24 cellular contexts compared by ENCODE assay signal in genomic region chr14:54083549-54084239, GRCh38.
DNase-seq lines count a peak whose midpoint lies in the region; ATAC-seq, FAIRE-seq and TF ChIP-seq lines count a peak whose summit lies in the region.
"Had no signal": no experiment of that assay in that cellular context is flagged by ENCODE, and none has a peak within 500 bp of the region (broad histone marks: within the 10 kb centered on the region; RNA-seq: fewer than 3 reads in every experiment).

No MANE protein-coding gene starts in this region.

- POLR2A ChIA-PET in HCT116 (lab: Charles Lee) (no interaction called here), HepG2 (lab: Yijun Ruan, JAX) (no interaction called here), SK-N-SH (lab: Yijun Ruan, JAX) (no interaction called here)
- POLR2A ChIA-PET in activated CD8-positive, alpha-beta T cell treated with anti-CD3 and anti-CD28 coated beads, Interleukin-2, amount 10 ng/mL, durations not matched to agents 7 days and 5 days (lab: Charles Lee) = no interaction called here
- POLR2A ChIA-PET in activated CD8-positive, alpha-beta T cell treated with anti-CD3 and anti-CD28 coated beads for 36 hours (lab: Charles Lee) = no interaction called here

- intact Hi-C loops in HCT116 (cut with micrococcal nuclease) (no loop called here), HepG2 (cut with micrococcal nuclease; ENCODE audit: unreplicated experiment) (no loop called here)
- intact Hi-C loops in activated CD8-positive, alpha-beta T cell treated with anti-CD3 and anti-CD28 coated beads for 36 hours (cut with micrococcal nuclease) = no loop called here

- BruUV-seq in HCT116 (replicated peaks; lab: Mats Ljungman, UMichigan) = no TSS peak
- no TSS peak for BruUV-seq in HepG2 (replicated peaks; lab: Mats Ljungman, UMichigan)

- H3K4me1 ChIP-seq in HCT116 (ENCODE audit: control insufficient read depth in 1 of 2, insufficient read depth in 2 of 2, low read length in 2 of 2) (no peaks in the 10 kb centered on the region), HepG2 (ENCODE audit: insufficient read depth, low read length) (peaks cover 55% of the 10 kb centered on the region), SK-N-SH (ENCODE audit: control insufficient read depth in 1 of 2, insufficient read depth in 2 of 2, low read depth in 1 of 2, low read length in 1 of 2) (no peaks in the 10 kb centered on the region)

- H3K4me3 ChIP-seq in HCT116 (replicated peaks in 1 of 2; ENCODE audit: low read depth in 1 of 2, low read length in 2 of 2) = no peak overlapping the region
- no peak overlapping the region for H3K4me3 ChIP-seq in HepG2 (replicated peaks in 1 of 3; ENCODE audit: insufficient read depth in 1 of 3, low read depth in 2 of 3, low read length in 3 of 3)
- no peak overlapping the region for H3K4me3 ChIP-seq in SK-N-SH (ENCODE audit: low read depth in 2 of 2, low read length in 1 of 2)

- H3K9me2 ChIP-seq in HCT116 (ENCODE audit: insufficient read depth) (no peaks in the 10 kb centered on the region), SK-N-SH (no peaks in the 10 kb centered on the region)

- H3K9ac ChIP-seq in HCT116 (ENCODE audit: low read length) = no peak overlapping the region
- H3K9ac ChIP-seq in HepG2 (ENCODE audit: insufficient read depth, low read depth, low read length) = no peak overlapping the region
- H3K9ac ChIP-seq in SK-N-SH = no peak overlapping the region

- H3F3A ChIP-seq in SK-N-SH (replicated peaks; ENCODE audit: insufficient read depth) = no peaks in the 10 kb centered on the region

- H3K4me3 Mint-ChIP-seq in chondrocyte (ENCODE audit: unreplicated experiment) = no peak overlapping the region
- no peak overlapping the region for H3K4me3 Mint-ChIP-seq in activated CD8-positive, alpha-beta T cell treated with anti-CD3 and anti-CD28 coated beads, Interleukin-2, amount 10 ng/mL, durations not matched to agents 7 days and 5 days
- no peak overlapping the region for H3K4me3 Mint-ChIP-seq in activated CD8-positive, alpha-beta T cell treated with anti-CD3 and anti-CD28 coated beads for 36 hours
- H3K4me3 Mint-ChIP-seq: CD8-positive, alpha-beta memory T cell; T-cell had no signal

- no peak overlapping the region for H3K27ac Mint-ChIP-seq in chondrocyte (ENCODE audit: unreplicated experiment)
- H3K27ac Mint-ChIP-seq in activated CD8-positive, alpha-beta T cell treated with anti-CD3 and anti-CD28 coated beads, Interleukin-2, amount 10 ng/mL, durations not matched to agents 7 days and 5 days = no peak overlapping the region
- H3K27ac Mint-ChIP-seq in activated CD8-positive, alpha-beta T cell treated with anti-CD3 and anti-CD28 coated beads for 36 hours = no peak overlapping the region
- H3K27ac Mint-ChIP-seq: CD8-positive, alpha-beta memory T cell; T-cell had no signal

- H3K4me1 Mint-ChIP-seq in chondrocyte (ENCODE audit: low read depth) = peaks cover 8% of the 10 kb centered on the region
- no peaks in the 10 kb centered on the region for H3K4me1 Mint-ChIP-seq in activated CD8-positive, alpha-beta T cell treated with anti-CD3 and anti-CD28 coated beads, Interleukin-2, amount 10 ng/mL, durations not matched to agents 7 days and 5 days (ENCODE audit: low read depth)
- H3K4me1 Mint-ChIP-seq in activated CD8-positive, alpha-beta T cell treated with anti-CD3 and anti-CD28 coated beads for 36 hours (ENCODE audit: low read depth) = no peaks in the 10 kb centered on the region
- H3K4me1 Mint-ChIP-seq: CD8-positive, alpha-beta memory T cell; T-cell had no signal

- TF ChIP-seq RAD21 in HCT116 (IDR thresholded peaks at IDR 0.05; ENCODE audit: low read depth) (peak; percentile 37; the same call in 1 of the 2 replicates), HepG2 (CRISPR knock-in tag; IDR thresholded peaks at IDR 0.05) (no peak), SK-N-SH (IDR thresholded peaks at IDR 0.05; ENCODE audit: low read length) (no peak)

- DNase-seq in HCT116 (ENCODE audit: low read depth, low spot score) = no peak
- DNase-seq in M059J (ENCODE audit: low read depth) = peak; percentile 24
- DNase-seq in chondrocyte (ENCODE audit: low spot score) = no peak
- peak; percentile 32 for DNase-seq in HepG2 (ENCODE audit: low spot score)
- no peak for DNase-seq in SK-N-SH
- DNase-seq in activated CD8-positive, alpha-beta T cell treated with anti-CD3 and anti-CD28 coated beads, Interleukin-2, amount 10 ng/mL, durations not matched to agents 7 days and 5 days = no peak
- no peak for DNase-seq in activated CD8-positive, alpha-beta T cell treated with anti-CD3 and anti-CD28 coated beads for 36 hours
- DNase-seq: C1 segment of cervical spinal cord; Calu3; CD8-positive, alpha-beta memory T cell; DMS79; H7; KBM-7; NCI-H1105 treated with DMSO at 0.1 percent for 48 hours; NCI-H2029 treated with DMSO at 0.1 percent for 48 hours; NCI-H2171; NCI-H345; NCI-H524 treated with DMSO at 0.1 percent for 48 hours; OCI-M1; SHP77; T-cell had no signal

- H3K27ac ChIP-seq in HCT116 (ENCODE audit: low read depth, low read length) (no peak overlapping the region), HepG2 (ENCODE audit: extremely low read length, insufficient read depth, low read length) (no peak overlapping the region), SK-N-SH (ENCODE audit: low read depth in 2 of 2, low read length in 1 of 2) (no peak overlapping the region)

- ATAC-seq in HCT116 (no peak), HepG2 (no peak), GM19397 (IDR thresholded peaks at IDR 0.05; ENCODE audit: unreplicated experiment) (no peak)
- ATAC-seq in activated CD8-positive, alpha-beta T cell treated with anti-CD3 and anti-CD28 coated beads, Interleukin-2, amount 10 ng/mL, durations not matched to agents 7 days and 5 days = no peak
- no peak for ATAC-seq in activated CD8-positive, alpha-beta T cell treated with anti-CD3 and anti-CD28 coated beads for 36 hours
- ATAC-seq: SK-N-SH treated with all-trans-retinoic acid at 6 μM for 48 hours, T-cell had no signal

- no peak overlapping the region for H2AFZ ChIP-seq in HCT116 (ENCODE audit: low read depth, low read length, poor library complexity, severe bottlenecking)
- H2AFZ ChIP-seq in HepG2 (ENCODE audit: low read length) = no peak overlapping the region
- H2AFZ ChIP-seq in SK-N-SH (ENCODE audit: low read depth) = no peak overlapping the region

- H3K9me3 ChIP-seq in HCT116 (ENCODE audit: control insufficient read depth in 1 of 2, insufficient read depth in 1 of 2, low read depth in 1 of 2, low read length in 2 of 2) (no peaks in the 10 kb centered on the region), HepG2 (ENCODE audit: low read length) (peaks cover 8% of the 10 kb centered on the region; the same call in 1 of the 2 replicates), SK-N-SH (no peaks in the 10 kb centered on the region)

- TF ChIP-seq CTCF in HCT116 (IDR thresholded peaks at IDR 0.05 in 2 of 3, conservative IDR thresholded peaks at IDR 0.05 in 1 of 3; ENCODE audit: borderline replicate concordance in 1 of 3, insufficient read depth in 1 of 3, low read depth in 2 of 3, low read length in 2 of 3) = no peak
- peak; percentile 21 for TF ChIP-seq CTCF in chondrocyte (IDR thresholded peaks at IDR 0.05)
- no peak for TF ChIP-seq CTCF in HepG2 (CRISPR knock-in tag; IDR thresholded peaks at IDR 0.05)
- TF ChIP-seq CTCF in SK-N-SH (IDR thresholded peaks at IDR 0.05) = no peak
- no peak for TF ChIP-seq CTCF in activated CD8-positive, alpha-beta T cell treated with anti-CD3 and anti-CD28 coated beads for 36 hours (IDR thresholded peaks at IDR 0.05)

- RAD21 ChIA-PET in HCT116 (lab: Charles Lee; ENCODE audit: low non-redundant PET in 1 of 2, low total read pairs in 2 of 2, uncharacterized antibody in 2 of 2, unreplicated experiment in 2 of 2) = no interaction called here

- H3K27me3 Mint-ChIP-seq in chondrocyte (ENCODE audit: low read depth) = no peaks in the 10 kb centered on the region
- no peaks in the 10 kb centered on the region for H3K27me3 Mint-ChIP-seq in activated CD8-positive, alpha-beta T cell treated with anti-CD3 and anti-CD28 coated beads, Interleukin-2, amount 10 ng/mL, durations not matched to agents 7 days and 5 days (ENCODE audit: low read depth)
- H3K27me3 Mint-ChIP-seq in activated CD8-positive, alpha-beta T cell treated with anti-CD3 and anti-CD28 coated beads for 36 hours = no peaks in the 10 kb centered on the region

- H3K79me2 ChIP-seq in HCT116 (ENCODE audit: insufficient read depth, low read length) = no peaks in the 10 kb centered on the region
- H3K79me2 ChIP-seq in HepG2 (ENCODE audit: insufficient read depth, low read length) = no peaks in the 10 kb centered on the region
- no peaks in the 10 kb centered on the region for H3K79me2 ChIP-seq in SK-N-SH (ENCODE audit: insufficient read depth)

- H3K4me2 ChIP-seq in HCT116 (ENCODE audit: low read length) = no peak overlapping the region
- H3K4me2 ChIP-seq in HepG2 (ENCODE audit: low read depth, low read length) = no peak overlapping the region
- H3K4me2 ChIP-seq in SK-N-SH = no peak overlapping the region

- in situ Hi-C loops in HepG2 (cut with HindIII; ENCODE audit: extremely low pct_ligation_motif_present, low pct_unique_long_range_greater_than_20kb) = no loop called here

- TF ChIP-seq EP300 in HepG2 (IDR thresholded peaks at IDR 0.05; ENCODE audit: low read depth in 2 of 2, low read length in 2 of 2) (no peak), HepG2 (CRISPR knock-in tag; IDR thresholded peaks at IDR 0.05; ENCODE audit: borderline replicate concordance) (no peak), SK-N-SH (IDR thresholded peaks at IDR 0.05; ENCODE audit: borderline replicate concordance in 1 of 2, low read depth in 1 of 2, low read length in 1 of 2) (no peak)

- no peak for FAIRE-seq in HepG2 (lab: Jason Lieb, UNC)
- FAIRE-seq: GM12891 had no signal

- H3K36me3 ChIP-seq in HCT116 (ENCODE audit: control insufficient read depth in 1 of 2, insufficient read depth in 2 of 2, low read length in 2 of 2) (no peaks in the 10 kb centered on the region), HepG2 (replicated peaks in 1 of 2; ENCODE audit: control insufficient read depth in 1 of 2, insufficient read depth in 2 of 2, low read length in 2 of 2) (no peaks in the 10 kb centered on the region), SK-N-SH (replicated peaks in 1 of 2; ENCODE audit: control insufficient read depth in 1 of 2, insufficient read depth in 2 of 2, low read length in 1 of 2) (no peaks in the 10 kb centered on the region)

- TF ChIP-seq POLR2A in HCT116 (IDR thresholded peaks at IDR 0.05; ENCODE audit: borderline replicate concordance, extremely low read depth, insufficient read depth, insufficient read length) (no peak), HepG2 (IDR thresholded peaks at IDR 0.05; ENCODE audit: insufficient read depth in 1 of 2, low read depth in 2 of 2, low read length in 2 of 2) (no peak)

- H3K9me3 Mint-ChIP-seq in chondrocyte (ENCODE audit: low read depth) = no peaks in the 10 kb centered on the region
- no peaks in the 10 kb centered on the region for H3K9me3 Mint-ChIP-seq in activated CD8-positive, alpha-beta T cell treated with anti-CD3 and anti-CD28 coated beads, Interleukin-2, amount 10 ng/mL, durations not matched to agents 7 days and 5 days (ENCODE audit: insufficient read depth)
- H3K9me3 Mint-ChIP-seq in activated CD8-positive, alpha-beta T cell treated with anti-CD3 and anti-CD28 coated beads for 36 hours = no peaks in the 10 kb centered on the region

- WGBS in HepG2 (ENCODE audit: low lambda C conversion rate) = 97% methylated on average over 3 of the region's 3 CpGs
- WGBS in SK-N-SH (ENCODE audit: low lambda C conversion rate) = 23% methylated on average over 3 of the region's 3 CpGs

- H3K27me3 ChIP-seq in HCT116 (ENCODE audit: insufficient read depth, low read length) (no peaks in the 10 kb centered on the region), HepG2 (ENCODE audit: control insufficient read depth in 1 of 2, insufficient read depth in 2 of 2, low read length in 2 of 2) (no peaks in the 10 kb centered on the region; a peak in 1 of 5 replicates), SK-N-SH (ENCODE audit: insufficient read depth) (no peaks in the 10 kb centered on the region)

- CTCF ChIA-PET in HCT116 (lab: Charles Lee) = no interaction called here
- CTCF ChIA-PET in HepG2 (lab: Yijun Ruan, JAX; ENCODE audit: low intra/inter-chr PET ratio, low total read pairs) = no interaction called here
- CTCF ChIA-PET in SK-N-SH (lab: Yijun Ruan, JAX) = no interaction called here
- CTCF ChIA-PET in activated CD8-positive, alpha-beta T cell treated with anti-CD3 and anti-CD28 coated beads, Interleukin-2, amount 10 ng/mL, durations not matched to agents 7 days and 5 days (lab: Charles Lee) = no interaction called here
- CTCF ChIA-PET in activated CD8-positive, alpha-beta T cell treated with anti-CD3 and anti-CD28 coated beads for 36 hours (lab: Charles Lee) = interaction anchor here (0.7 kb wide), 1 partner anchor 47 kb away, joined by 3 read pairs; no protein-coding TSS in a partner anchor

- no peaks in the 10 kb centered on the region for H3K36me3 Mint-ChIP-seq in chondrocyte (ENCODE audit: low read depth)
- no peaks in the 10 kb centered on the region for H3K36me3 Mint-ChIP-seq in activated CD8-positive, alpha-beta T cell treated with anti-CD3 and anti-CD28 coated beads, Interleukin-2, amount 10 ng/mL, durations not matched to agents 7 days and 5 days (ENCODE audit: low read depth)
- no peaks in the 10 kb centered on the region for H3K36me3 Mint-ChIP-seq in activated CD8-positive, alpha-beta T cell treated with anti-CD3 and anti-CD28 coated beads for 36 hours (ENCODE audit: low read depth)
- H3K36me3 Mint-ChIP-seq: CD8-positive, alpha-beta memory T cell; T-cell had no signal

- H4K20me1 ChIP-seq in HCT116 (ENCODE audit: insufficient read depth) (no peaks in the 10 kb centered on the region), HepG2 (ENCODE audit: insufficient read depth, low read length) (no peaks in the 10 kb centered on the region), SK-N-SH (ENCODE audit: insufficient read depth) (no peaks in the 10 kb centered on the region)

Comparison
In these comparisons a context has a peak if more than half of its experiments do, and no peak if none do; other contexts are left out.
1. DNase-seq: peak in M059J (single experiment) and HepG2 (single experiment); none in HCT116 (single experiment), chondrocyte (single experiment), SK-N-SH (single experiment), activated CD8-positive, alpha-beta T cell treated with anti-CD3 and anti-CD28 coated beads, Interleukin-2, amount 10 ng/mL, durations not matched to agents 7 days and 5 days (single experiment) and activated CD8-positive, alpha-beta T cell treated with anti-CD3 and anti-CD28 coated beads for 36 hours (single experiment).